16 cellular contexts compared by ENCODE assay signal in the genomic region with DNA sequence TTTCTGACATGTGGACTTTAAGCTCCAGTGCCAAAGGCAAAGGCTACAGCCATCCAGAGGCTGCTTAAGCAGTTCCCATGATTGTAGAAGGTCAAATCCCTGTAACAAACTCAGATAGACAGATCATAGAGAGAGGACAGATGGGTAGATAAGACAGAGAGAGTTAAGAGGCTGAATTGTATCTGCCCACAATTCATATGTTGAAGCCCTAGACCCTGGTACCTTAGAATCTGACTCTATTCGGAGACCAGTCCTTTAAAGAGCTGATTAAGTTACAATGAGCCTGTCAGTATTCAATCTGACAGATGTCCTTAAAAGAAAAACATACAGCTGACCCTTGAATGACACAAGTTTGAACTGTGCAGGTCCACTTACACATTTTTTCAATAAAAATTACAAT.
DNase-seq lines count a peak whose midpoint lies in the region; ATAC-seq, FAIRE-seq and TF ChIP-seq lines count a peak whose summit lies in the region.
"Had no signal": no experiment of that assay in that cellular context is flagged by ENCODE, and none has a peak within 500 bp of the region (broad histone marks: within the 10 kb centered on the region; RNA-seq: fewer than 3 reads in every experiment).

No MANE protein-coding gene starts in this region.

- no peak overlapping the region for H2BK12ac ChIP-seq in mesenchymal stem cell (ENCODE audit: low read length in 2 of 2)

- H3K4me1 ChIP-seq in SK-N-SH (ENCODE audit: control insufficient read depth in 1 of 2, insufficient read depth in 2 of 2, low read depth in 1 of 2, low read length in 1 of 2) (peaks cover 0 to 7% of the 10 kb centered on the region in 2 experiments; a peak in 2 of 4 replicates), MM.1S (ENCODE audit: low read length) (peaks cover 31% of the 10 kb centered on the region), mesenchymal stem cell (ENCODE audit: control insufficient read depth, insufficient read depth, low read depth, low read length) (no peaks in the 10 kb centered on the region), vagina (no peaks in the 10 kb centered on the region)
- H3K4me1 ChIP-seq: BLaER1 treated with 17β-estradiol and CSF1 and Interleukin-3, amounts not matched to agents 10 nM and 100 nM had no signal

- no peak overlapping the region for H2AK5ac ChIP-seq in mesenchymal stem cell (ENCODE audit: low read length, severe bottlenecking)

- H3K4me3 ChIP-seq in SK-N-SH (ENCODE audit: low read depth in 2 of 2, low read length in 1 of 2) (no peak overlapping the region), MM.1S (ENCODE audit: low read length) (no peak overlapping the region), mesenchymal stem cell (ENCODE audit: insufficient read depth in 1 of 2, low read depth in 1 of 2, low read length in 2 of 2) (no peak overlapping the region), vagina (no peak overlapping the region)
- H3K4me3 ChIP-seq: BLaER1 treated with 17β-estradiol and CSF1 and Interleukin-3, amounts not matched to agents 10 nM and 100 nM; GM23338 had no signal

- no peak for TF ChIP-seq POLR2A in vagina (IDR thresholded peaks at IDR 0.05)

- no peak overlapping the region for H4K91ac ChIP-seq in mesenchymal stem cell (ENCODE audit: low read length)

- TF ChIP-seq RAD21 in SK-N-SH (IDR thresholded peaks at IDR 0.05; ENCODE audit: low read length) = no peak

- no peak overlapping the region for H2BK5ac ChIP-seq in mesenchymal stem cell (ENCODE audit: low read depth, low read length, poor library complexity, severe bottlenecking)

- intact Hi-C loops in vagina (cut with DNase I) = no loop called here

- ATAC-seq in SK-N-SH treated with all-trans-retinoic acid at 6 μM for 48 hours = no peak
- ATAC-seq: CD8-positive, alpha-beta T cell; GM23338 had no signal

- no peaks in the 10 kb centered on the region for H3K9me2 ChIP-seq in SK-N-SH
- no peaks in the 10 kb centered on the region for H3K9me2 ChIP-seq in MM.1S (replicated peaks; ENCODE audit: insufficient read depth, low read length)

- H3K27me3 ChIP-seq in SK-N-SH (ENCODE audit: insufficient read depth) (peaks cover 7% of the 10 kb centered on the region; the same call in 1 of the 2 replicates), MM.1S (replicated peaks; ENCODE audit: insufficient read depth, low read length) (no peaks in the 10 kb centered on the region), mesenchymal stem cell (ENCODE audit: control insufficient read depth in 1 of 2, insufficient read depth in 1 of 2, low read length in 2 of 2) (peaks cover 0 to 7% of the 10 kb centered on the region in 2 experiments), vagina (no peaks in the 10 kb centered on the region)
- H3K27me3 ChIP-seq: BLaER1 treated with 17β-estradiol and CSF1 and Interleukin-3, amounts not matched to agents 10 nM and 100 nM had no signal

- H3K36me3 ChIP-seq in SK-N-SH (replicated peaks in 1 of 2; ENCODE audit: control insufficient read depth in 1 of 2, insufficient read depth in 2 of 2, low read length in 1 of 2) (no peaks in the 10 kb centered on the region), MM.1S (replicated peaks; ENCODE audit: insufficient read depth, low read length) (no peaks in the 10 kb centered on the region), mesenchymal stem cell (ENCODE audit: control insufficient read depth in 1 of 2, insufficient read depth in 2 of 2, low read depth in 1 of 2, low read length in 2 of 2) (no peaks in the 10 kb centered on the region), vagina (no peaks in the 10 kb centered on the region)
- H3K36me3 ChIP-seq: BLaER1 treated with 17β-estradiol and CSF1 and Interleukin-3, amounts not matched to agents 10 nM and 100 nM had no signal

- no peaks in the 10 kb centered on the region for H3K9me3 ChIP-seq in SK-N-SH
- no peaks in the 10 kb centered on the region for H3K9me3 ChIP-seq in MM.1S (replicated peaks; ENCODE audit: insufficient read depth, low read length)
- no peaks in the 10 kb centered on the region for H3K9me3 ChIP-seq in mesenchymal stem cell (ENCODE audit: control insufficient read depth, low read length)
- H3K9me3 ChIP-seq in vagina = no peaks in the 10 kb centered on the region

- DNase-seq in SK-N-SH = peak; percentile 27
- DNase-seq in MM.1S = no peak
- no peak for DNase-seq in mesenchymal stem cell
- no peak for DNase-seq in vagina (ENCODE audit: extremely low spot score in 2 of 2)
- DNase-seq in HTR-8/SVneo (ENCODE audit: insufficient read length, low spot score) = no peak
- no peak for DNase-seq in HPDE6-E6E7 (ENCODE audit: extremely low spot score)
- DNase-seq: Calu3; CD8-positive, alpha-beta T cell; DMS79 treated with DMSO at 0.1 percent for 48 hours; GF-D8; HCEC 1CT; HFFc6 had no signal

- no peak for TF ChIP-seq EP300 in SK-N-SH (IDR thresholded peaks at IDR 0.05; ENCODE audit: borderline replicate concordance in 1 of 2, low read depth in 1 of 2, low read length in 1 of 2)

- no peak overlapping the region for H4K8ac ChIP-seq in mesenchymal stem cell (ENCODE audit: low read length)

- H4K20me1 ChIP-seq in SK-N-SH (ENCODE audit: insufficient read depth) = no peaks in the 10 kb centered on the region
- H4K20me1 ChIP-seq in MM.1S (ENCODE audit: insufficient read depth, low read length) = no peaks in the 10 kb centered on the region
- H4K20me1 ChIP-seq: BLaER1 treated with 17β-estradiol and CSF1 and Interleukin-3, amounts not matched to agents 10 nM and 100 nM had no signal

- H3K14ac ChIP-seq in mesenchymal stem cell (ENCODE audit: low read length in 2 of 2) = no peak overlapping the region

- no peak overlapping the region for H3K23ac ChIP-seq in mesenchymal stem cell (ENCODE audit: low read length in 2 of 2)

- H3K27ac ChIP-seq in SK-N-SH (ENCODE audit: low read depth in 2 of 2, low read length in 1 of 2) (peak overlapping the region in 1 of 2 experiments; percentile 22; a peak in 1 of 4 replicates), MM.1S (ENCODE audit: low read length) (no peak overlapping the region; the same call in 1 of the 2 replicates), mesenchymal stem cell (ENCODE audit: low read length, poor library complexity, severe bottlenecking) (no peak overlapping the region), vagina (peak overlapping the region; percentile 42)
- H3K27ac ChIP-seq: BLaER1 treated with 17β-estradiol and CSF1 and Interleukin-3, amounts not matched to agents 10 nM and 100 nM had no signal

- H3K9ac ChIP-seq in SK-N-SH = no peak overlapping the region
- no peak overlapping the region for H3K9ac ChIP-seq in MM.1S (ENCODE audit: low read length)
- H3K9ac ChIP-seq in mesenchymal stem cell (ENCODE audit: low read length) = peak overlapping the region; percentile 62
- H3K9ac ChIP-seq: BLaER1 treated with 17β-estradiol and CSF1 and Interleukin-3, amounts not matched to agents 10 nM and 100 nM had no signal

- H2BK120ac ChIP-seq in mesenchymal stem cell (ENCODE audit: low read depth, low read length) = no peak overlapping the region

- no peaks in the 10 kb centered on the region for H3K79me1 ChIP-seq in mesenchymal stem cell (replicated peaks; ENCODE audit: low read length, poor library complexity, severe bottlenecking)

- CTCF ChIA-PET in SK-N-SH (lab: Yijun Ruan, JAX) = interaction anchor here (1.0 to 1.6 kb wide), 3 partner anchors 25 to 116 kb away, joined by 3 to 4 read pairs (median 3); no protein-coding TSS in a partner anchor

- no peak overlapping the region for H3K4me2 ChIP-seq in SK-N-SH
- peak overlapping the region; percentile 46; the same call in 1 of the 2 replicates for H3K4me2 ChIP-seq in MM.1S (ENCODE audit: low read depth, low read length)
- H3K4me2 ChIP-seq in mesenchymal stem cell (ENCODE audit: low read length, poor library complexity, severe bottlenecking) = no peak overlapping the region
- H3K4me2 ChIP-seq: BLaER1 treated with 17β-estradiol and CSF1 and Interleukin-3, amounts not matched to agents 10 nM and 100 nM; GM23338 had no signal

- H3F3A ChIP-seq in SK-N-SH (replicated peaks; ENCODE audit: insufficient read depth) (no peaks in the 10 kb centered on the region), MM.1S (ENCODE audit: insufficient read depth, low read length) (peaks cover 9% of the 10 kb centered on the region)

- POLR2A ChIA-PET in SK-N-SH (lab: Yijun Ruan, JAX) = no interaction called here

- H3K4ac ChIP-seq in mesenchymal stem cell (ENCODE audit: low read depth in 1 of 2, low read length in 2 of 2) = no peak overlapping the region

- H2BK15ac ChIP-seq in mesenchymal stem cell (ENCODE audit: low read depth, poor library complexity, severe bottlenecking) = no peak overlapping the region

- H3K18ac ChIP-seq in mesenchymal stem cell (ENCODE audit: low read depth in 1 of 2, low read length in 2 of 2) = no peak overlapping the region

- H3K79me2 ChIP-seq in SK-N-SH (ENCODE audit: insufficient read depth) (no peaks in the 10 kb centered on the region), MM.1S (ENCODE audit: low read length) (no peaks in the 10 kb centered on the region)

- no peak for FAIRE-seq in HTR-8/SVneo (lab: Jason Lieb, UNC)
- FAIRE-seq: H54 had no signal

- 0% methylated on average over 1 of the region's 1 CpG for WGBS in SK-N-SH (ENCODE audit: low lambda C conversion rate)
- 69% methylated on average over 1 of the region's 1 CpG for WGBS in mesenchymal stem cell

- H2AFZ ChIP-seq in SK-N-SH (ENCODE audit: low read depth) (no peak overlapping the region), MM.1S (ENCODE audit: low read length) (peak overlapping the region; percentile 70), mesenchymal stem cell (ENCODE audit: low read depth, low read length) (no peak overlapping the region)
- H2AFZ ChIP-seq: GM23338 had no signal

- TF ChIP-seq CTCF in SK-N-SH (IDR thresholded peaks at IDR 0.05) (no peak), MM.1S (IDR thresholded peaks at IDR 0.05; ENCODE audit: low read length) (no peak), vagina (IDR thresholded peaks at IDR 0.05) (no peak)

TF ChIP-seq in SK-N-SH, 30 proteins besides CTCF, POLR2A, EP300 and RAD21:
- peak; percentile 52; the same call in 1 of the 2 replicates for TF ChIP-seq GATA2 (CRISPR knock-in tag; IDR thresholded peaks at IDR 0.05)
- TF ChIP-seq, protein P1, sequence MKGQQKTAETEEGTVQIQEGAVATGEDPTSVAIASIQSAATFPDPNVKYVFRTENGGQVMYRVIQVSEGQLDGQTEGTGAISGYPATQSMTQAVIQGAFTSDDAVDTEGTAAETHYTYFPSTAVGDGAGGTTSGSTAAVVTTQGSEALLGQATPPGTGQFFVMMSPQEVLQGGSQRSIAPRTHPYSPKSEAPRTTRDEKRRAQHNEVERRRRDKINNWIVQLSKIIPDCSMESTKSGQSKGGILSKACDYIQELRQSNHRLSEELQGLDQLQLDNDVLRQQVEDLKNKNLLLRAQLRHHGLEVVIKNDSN (IDR thresholded peaks at IDR 0.05; ENCODE audit: borderline replicate concordance, low read depth) = no peak

TF ChIP-seq in SK-N-SH treated with all-trans-retinoic acid at 6 μM for 48 hours, 23 proteins besides CTCF, POLR2A, EP300 and RAD21 (continues in another document):
- no peak for TF ChIP-seq ZNF565 (CRISPR knock-in tag; conservative IDR thresholded peaks at IDR 0.05; ENCODE audit: low read depth)
- no peak for TF ChIP-seq OSR1 (CRISPR knock-in tag; IDR thresholded peaks at IDR 0.05)
- no peak for TF ChIP-seq ISL1 (CRISPR knock-in tag; IDR thresholded peaks at IDR 0.05)
